In genomic region chr20:34676642-34677373, GRCh38 we compare ENCODE assay signal across 1 cellular context.
TF ChIP-seq lines count a peak whose summit lies in the region.

A gene with protein sequence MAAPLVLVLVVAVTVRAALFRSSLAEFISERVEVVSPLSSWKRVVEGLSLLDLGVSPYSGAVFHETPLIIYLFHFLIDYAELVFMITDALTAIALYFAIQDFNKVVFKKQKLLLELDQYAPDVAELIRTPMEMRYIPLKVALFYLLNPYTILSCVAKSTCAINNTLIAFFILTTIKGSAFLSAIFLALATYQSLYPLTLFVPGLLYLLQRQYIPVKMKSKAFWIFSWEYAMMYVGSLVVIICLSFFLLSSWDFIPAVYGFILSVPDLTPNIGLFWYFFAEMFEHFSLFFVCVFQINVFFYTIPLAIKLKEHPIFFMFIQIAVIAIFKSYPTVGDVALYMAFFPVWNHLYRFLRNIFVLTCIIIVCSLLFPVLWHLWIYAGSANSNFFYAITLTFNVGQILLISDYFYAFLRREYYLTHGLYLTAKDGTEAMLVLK (minus strand): TSS chr20:34677092. CDS start chr20:34677085, 7 bp downstream.

TF ChIP-seq in K562, 482 proteins besides CTCF, POLR2A, EP300 and RAD21 (continued from another document and continues in another):
- TF ChIP-seq PKNOX1 (IDR thresholded peaks at IDR 0.05) (no peak; the same call in 1 of the 2 replicates), FUS (optimal IDR thresholded peaks at IDR 0.05; ENCODE audit: low read depth, low read length) (peak; percentile 58), EP400 (IDR thresholded peaks at IDR 0.05) (peak; percentile 91), KAT7 (CRISPR knock-in tag; IDR thresholded peaks at IDR 0.05; ENCODE audit: borderline replicate concordance) (peak; percentile 14; the same call in 1 of the 2 replicates), ESRRA (IDR thresholded peaks at IDR 0.05; ENCODE audit: borderline replicate concordance, low read depth) (peak; percentile 46; the same call in 1 of the 2 replicates), CHD2 (IDR thresholded peaks at IDR 0.05; ENCODE audit: low read depth, low read length) (peak; percentile 38; the same call in 1 of the 2 replicates), KDM5B (IDR thresholded peaks at IDR 0.05; ENCODE audit: insufficient replicate concordance, low read depth, low read length) (peak; percentile 77), PCBP2 (IDR thresholded peaks at IDR 0.05; ENCODE audit: low read depth, low read length, poor library complexity, severe bottlenecking) (no peak), RBFOX2 (IDR thresholded peaks at IDR 0.05; ENCODE audit: low read depth, low read length) (peak; percentile 95), SRSF9 (IDR thresholded peaks at IDR 0.05; ENCODE audit: borderline replicate concordance, low read depth, low read length) (no peak), ZNF134 (CRISPR knock-in tag; conservative IDR thresholded peaks at IDR 0.05) (no peak), ZBTB34 (CRISPR knock-in tag; IDR thresholded peaks at IDR 0.05) (no peak), ZNF586 (CRISPR knock-in tag; conservative IDR thresholded peaks at IDR 0.05) (no peak), ETS1 (conservative IDR thresholded peaks at IDR 0.05; ENCODE audit: control insufficient read depth, low read depth, low read length) (peak; percentile 96), RUNX1 (IDR thresholded peaks at IDR 0.05; ENCODE audit: low read depth) (no peak), MTA1 (IDR thresholded peaks at IDR 0.05; ENCODE audit: borderline replicate concordance) (peak; percentile 99), ETV5 (CRISPR knock-in tag; IDR thresholded peaks at IDR 0.05; ENCODE audit: low read depth) (no peak), HMG20B (CRISPR knock-in tag; IDR thresholded peaks at IDR 0.05) (no peak), RBBP5 (IDR thresholded peaks at IDR 0.05; ENCODE audit: borderline replicate concordance, insufficient read depth, low read length, poor library complexity, severe bottlenecking) (peak; percentile 88), SRF (CRISPR knock-in tag; IDR thresholded peaks at IDR 0.05) (no peak), PTRF (tag; IDR thresholded peaks at IDR 0.05) (no peak), PTBP1 (IDR thresholded peaks at IDR 0.05; ENCODE audit: low read depth, low read length) (no peak), TARDBP (IDR thresholded peaks at IDR 0.05) (no peak), SNRNP70 (optimal IDR thresholded peaks at IDR 0.05; ENCODE audit: low read depth, low read length) (no peak), CXXC5 (CRISPR knock-in tag; IDR thresholded peaks at IDR 0.05) (peak; percentile 99), SOX6 (IDR thresholded peaks at IDR 0.05) (no peak; the same call in 1 of the 2 replicates), GTF2E2 (tag; IDR thresholded peaks at IDR 0.05) (no peak), ETS2 (tag; IDR thresholded peaks at IDR 0.05; ENCODE audit: borderline replicate concordance, poor library complexity, severe bottlenecking) (no peak), MYC (IDR thresholded peaks at IDR 0.05; ENCODE audit: low read depth, low read length) (peak; percentile 89), MYC (CRISPR knock-in tag; IDR thresholded peaks at IDR 0.05; ENCODE audit: borderline replicate concordance, low read depth) (no peak), FOXK2 (conservative IDR thresholded peaks at IDR 0.05 in 1 of 2, IDR thresholded peaks at IDR 0.05 in 1 of 2; ENCODE audit: low read depth in 2 of 2) (peak in 1 of 2 experiments; percentile 44; a peak in 1 of 4 replicates), ZNF197 (CRISPR knock-in tag; IDR thresholded peaks at IDR 0.05; ENCODE audit: low read depth) (peak; percentile 75; the same call in 1 of the 2 replicates), KDM4B (IDR thresholded peaks at IDR 0.05; ENCODE audit: borderline replicate concordance in 2 of 2, low read depth in 1 of 2) (peak in 1 of 2 experiments; percentile 74; a peak in 2 of 4 replicates), HCFC1 (IDR thresholded peaks at IDR 0.05; ENCODE audit: low read depth, low read length) (peak; percentile 99), BRD4 (IDR thresholded peaks at IDR 0.05) (no peak)
- TF ChIP-seq, protein P1, sequence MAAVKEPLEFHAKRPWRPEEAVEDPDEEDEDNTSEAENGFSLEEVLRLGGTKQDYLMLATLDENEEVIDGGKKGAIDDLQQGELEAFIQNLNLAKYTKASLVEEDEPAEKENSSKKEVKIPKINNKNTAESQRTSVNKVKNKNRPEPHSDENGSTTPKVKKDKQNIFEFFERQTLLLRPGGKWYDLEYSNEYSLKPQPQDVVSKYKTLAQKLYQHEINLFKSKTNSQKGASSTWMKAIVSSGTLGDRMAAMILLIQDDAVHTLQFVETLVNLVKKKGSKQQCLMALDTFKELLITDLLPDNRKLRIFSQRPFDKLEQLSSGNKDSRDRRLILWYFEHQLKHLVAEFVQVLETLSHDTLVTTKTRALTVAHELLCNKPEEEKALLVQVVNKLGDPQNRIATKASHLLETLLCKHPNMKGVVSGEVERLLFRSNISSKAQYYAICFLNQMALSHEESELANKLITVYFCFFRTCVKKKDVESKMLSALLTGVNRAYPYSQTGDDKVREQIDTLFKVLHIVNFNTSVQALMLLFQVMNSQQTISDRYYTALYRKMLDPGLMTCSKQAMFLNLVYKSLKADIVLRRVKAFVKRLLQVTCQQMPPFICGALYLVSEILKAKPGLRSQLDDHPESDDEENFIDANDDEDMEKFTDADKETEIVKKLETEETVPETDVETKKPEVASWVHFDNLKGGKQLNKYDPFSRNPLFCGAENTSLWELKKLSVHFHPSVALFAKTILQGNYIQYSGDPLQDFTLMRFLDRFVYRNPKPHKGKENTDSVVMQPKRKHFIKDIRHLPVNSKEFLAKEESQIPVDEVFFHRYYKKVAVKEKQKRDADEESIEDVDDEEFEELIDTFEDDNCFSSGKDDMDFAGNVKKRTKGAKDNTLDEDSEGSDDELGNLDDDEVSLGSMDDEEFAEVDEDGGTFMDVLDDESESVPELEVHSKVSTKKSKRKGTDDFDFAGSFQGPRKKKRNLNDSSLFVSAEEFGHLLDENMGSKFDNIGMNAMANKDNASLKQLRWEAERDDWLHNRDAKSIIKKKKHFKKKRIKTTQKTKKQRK (IDR thresholded peaks at IDR 0.05; ENCODE audit: borderline replicate concordance, low read depth, low read length), result no peak
- TF ChIP-seq, protein P2, sequence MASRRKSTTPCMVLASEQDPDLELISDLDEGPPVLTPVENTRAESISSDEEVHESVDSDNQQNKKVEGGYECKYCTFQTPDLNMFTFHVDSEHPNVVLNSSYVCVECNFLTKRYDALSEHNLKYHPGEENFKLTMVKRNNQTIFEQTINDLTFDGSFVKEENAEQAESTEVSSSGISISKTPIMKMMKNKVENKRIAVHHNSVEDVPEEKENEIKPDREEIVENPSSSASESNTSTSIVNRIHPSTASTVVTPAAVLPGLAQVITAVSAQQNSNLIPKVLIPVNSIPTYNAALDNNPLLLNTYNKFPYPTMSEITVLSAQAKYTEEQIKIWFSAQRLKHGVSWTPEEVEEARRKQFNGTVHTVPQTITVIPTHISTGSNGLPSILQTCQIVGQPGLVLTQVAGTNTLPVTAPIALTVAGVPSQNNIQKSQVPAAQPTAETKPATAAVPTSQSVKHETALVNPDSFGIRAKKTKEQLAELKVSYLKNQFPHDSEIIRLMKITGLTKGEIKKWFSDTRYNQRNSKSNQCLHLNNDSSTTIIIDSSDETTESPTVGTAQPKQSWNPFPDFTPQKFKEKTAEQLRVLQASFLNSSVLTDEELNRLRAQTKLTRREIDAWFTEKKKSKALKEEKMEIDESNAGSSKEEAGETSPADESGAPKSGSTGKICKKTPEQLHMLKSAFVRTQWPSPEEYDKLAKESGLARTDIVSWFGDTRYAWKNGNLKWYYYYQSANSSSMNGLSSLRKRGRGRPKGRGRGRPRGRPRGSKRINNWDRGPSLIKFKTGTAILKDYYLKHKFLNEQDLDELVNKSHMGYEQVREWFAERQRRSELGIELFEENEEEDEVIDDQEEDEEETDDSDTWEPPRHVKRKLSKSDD (conservative IDR thresholded peaks at IDR 0.05; ENCODE audit: low read length), result 0 out of 2 replicates have a peak, but pooled peaks have one; percentile 62
- TF ChIP-seq, protein P3, sequence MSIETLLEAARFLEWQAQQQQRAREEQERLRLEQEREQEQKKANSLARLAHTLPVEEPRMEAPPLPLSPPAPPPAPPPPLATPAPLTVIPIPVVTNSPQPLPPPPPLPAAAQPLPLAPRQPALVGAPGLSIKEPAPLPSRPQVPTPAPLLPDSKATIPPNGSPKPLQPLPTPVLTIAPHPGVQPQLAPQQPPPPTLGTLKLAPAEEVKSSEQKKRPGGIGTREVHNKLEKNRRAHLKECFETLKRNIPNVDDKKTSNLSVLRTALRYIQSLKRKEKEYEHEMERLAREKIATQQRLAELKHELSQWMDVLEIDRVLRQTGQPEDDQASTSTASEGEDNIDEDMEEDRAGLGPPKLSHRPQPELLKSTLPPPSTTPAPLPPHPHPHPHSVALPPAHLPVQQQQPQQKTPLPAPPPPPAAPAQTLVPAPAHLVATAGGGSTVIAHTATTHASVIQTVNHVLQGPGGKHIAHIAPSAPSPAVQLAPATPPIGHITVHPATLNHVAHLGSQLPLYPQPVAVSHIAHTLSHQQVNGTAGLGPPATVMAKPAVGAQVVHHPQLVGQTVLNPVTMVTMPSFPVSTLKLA (conservative IDR thresholded peaks at IDR 0.05), result peak; percentile 92 to 97
- TF ChIP-seq, protein P4, sequence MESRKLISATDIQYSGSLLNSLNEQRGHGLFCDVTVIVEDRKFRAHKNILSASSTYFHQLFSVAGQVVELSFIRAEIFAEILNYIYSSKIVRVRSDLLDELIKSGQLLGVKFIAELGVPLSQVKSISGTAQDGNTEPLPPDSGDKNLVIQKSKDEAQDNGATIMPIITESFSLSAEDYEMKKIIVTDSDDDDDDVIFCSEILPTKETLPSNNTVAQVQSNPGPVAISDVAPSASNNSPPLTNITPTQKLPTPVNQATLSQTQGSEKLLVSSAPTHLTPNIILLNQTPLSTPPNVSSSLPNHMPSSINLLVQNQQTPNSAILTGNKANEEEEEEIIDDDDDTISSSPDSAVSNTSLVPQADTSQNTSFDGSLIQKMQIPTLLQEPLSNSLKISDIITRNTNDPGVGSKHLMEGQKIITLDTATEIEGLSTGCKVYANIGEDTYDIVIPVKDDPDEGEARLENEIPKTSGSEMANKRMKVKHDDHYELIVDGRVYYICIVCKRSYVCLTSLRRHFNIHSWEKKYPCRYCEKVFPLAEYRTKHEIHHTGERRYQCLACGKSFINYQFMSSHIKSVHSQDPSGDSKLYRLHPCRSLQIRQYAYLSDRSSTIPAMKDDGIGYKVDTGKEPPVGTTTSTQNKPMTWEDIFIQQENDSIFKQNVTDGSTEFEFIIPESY (CRISPR knock-in tag; IDR thresholded peaks at IDR 0.05), result no peak; the same call in 1 of the 2 replicates
- TF ChIP-seq, protein P5, sequence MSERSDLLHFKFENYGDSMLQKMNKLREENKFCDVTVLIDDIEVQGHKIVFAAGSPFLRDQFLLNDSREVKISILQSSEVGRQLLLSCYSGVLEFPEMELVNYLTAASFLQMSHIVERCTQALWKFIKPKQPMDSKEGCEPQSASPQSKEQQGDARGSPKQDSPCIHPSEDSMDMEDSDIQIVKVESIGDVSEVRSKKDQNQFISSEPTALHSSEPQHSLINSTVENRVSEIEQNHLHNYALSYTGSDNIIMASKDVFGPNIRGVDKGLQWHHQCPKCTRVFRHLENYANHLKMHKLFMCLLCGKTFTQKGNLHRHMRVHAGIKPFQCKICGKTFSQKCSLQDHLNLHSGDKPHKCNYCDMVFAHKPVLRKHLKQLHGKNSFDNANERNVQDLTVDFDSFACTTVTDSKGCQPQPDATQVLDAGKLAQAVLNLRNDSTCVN (CRISPR knock-in tag; IDR thresholded peaks at IDR 0.05), result no peak
- TF ChIP-seq, protein P6, sequence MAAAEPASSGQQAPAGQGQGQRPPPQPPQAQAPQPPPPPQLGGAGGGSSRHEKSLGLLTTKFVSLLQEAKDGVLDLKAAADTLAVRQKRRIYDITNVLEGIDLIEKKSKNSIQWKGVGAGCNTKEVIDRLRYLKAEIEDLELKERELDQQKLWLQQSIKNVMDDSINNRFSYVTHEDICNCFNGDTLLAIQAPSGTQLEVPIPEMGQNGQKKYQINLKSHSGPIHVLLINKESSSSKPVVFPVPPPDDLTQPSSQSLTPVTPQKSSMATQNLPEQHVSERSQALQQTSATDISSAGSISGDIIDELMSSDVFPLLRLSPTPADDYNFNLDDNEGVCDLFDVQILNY (CRISPR knock-in tag; IDR thresholded peaks at IDR 0.05), result no peak
- TF ChIP-seq, protein P7, sequence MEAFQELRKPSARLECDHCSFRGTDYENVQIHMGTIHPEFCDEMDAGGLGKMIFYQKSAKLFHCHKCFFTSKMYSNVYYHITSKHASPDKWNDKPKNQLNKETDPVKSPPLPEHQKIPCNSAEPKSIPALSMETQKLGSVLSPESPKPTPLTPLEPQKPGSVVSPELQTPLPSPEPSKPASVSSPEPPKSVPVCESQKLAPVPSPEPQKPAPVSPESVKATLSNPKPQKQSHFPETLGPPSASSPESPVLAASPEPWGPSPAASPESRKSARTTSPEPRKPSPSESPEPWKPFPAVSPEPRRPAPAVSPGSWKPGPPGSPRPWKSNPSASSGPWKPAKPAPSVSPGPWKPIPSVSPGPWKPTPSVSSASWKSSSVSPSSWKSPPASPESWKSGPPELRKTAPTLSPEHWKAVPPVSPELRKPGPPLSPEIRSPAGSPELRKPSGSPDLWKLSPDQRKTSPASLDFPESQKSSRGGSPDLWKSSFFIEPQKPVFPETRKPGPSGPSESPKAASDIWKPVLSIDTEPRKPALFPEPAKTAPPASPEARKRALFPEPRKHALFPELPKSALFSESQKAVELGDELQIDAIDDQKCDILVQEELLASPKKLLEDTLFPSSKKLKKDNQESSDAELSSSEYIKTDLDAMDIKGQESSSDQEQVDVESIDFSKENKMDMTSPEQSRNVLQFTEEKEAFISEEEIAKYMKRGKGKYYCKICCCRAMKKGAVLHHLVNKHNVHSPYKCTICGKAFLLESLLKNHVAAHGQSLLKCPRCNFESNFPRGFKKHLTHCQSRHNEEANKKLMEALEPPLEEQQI (IDR thresholded peaks at IDR 0.05), result no peak
